Comparison of ENCODE assay signal across 13 cellular contexts in genomic region chr21:42705746-42706374, GRCh38. TPM values are rescaled to one million over a fixed set of nuclear protein-coding genes. Genes with fewer than 3 reads are reported as not detected.
DNase-seq lines count a peak whose midpoint lies in the region; TF ChIP-seq lines count a peak whose summit lies in the region.
"Had no signal": no experiment of that assay in that cellular context is flagged by ENCODE, and none has a peak within 500 bp of the region (broad histone marks: within the 10 kb centered on the region; RNA-seq: fewer than 3 reads in every experiment).

No MANE protein-coding gene starts in this region.

- no peak overlapping the region for H2BK20ac ChIP-seq in H9 (ENCODE audit: low read depth, low read length, poor library complexity, severe bottlenecking)

- H3K79me1 ChIP-seq in H9 (ENCODE audit: insufficient read depth, low read depth, low read length, poor library complexity, severe bottlenecking) = no peaks in the 10 kb centered on the region
- H3K79me1 ChIP-seq in mesendoderm (ENCODE audit: low read length) = no peaks in the 10 kb centered on the region

- H3K14ac ChIP-seq in H9 (ENCODE audit: insufficient read depth, low read length) = no peak overlapping the region

- BruUV-seq in Calu3 (replicated peaks; lab: Mats Ljungman, UMichigan) = no TSS peak

- no peak for TF ChIP-seq EP300 in sigmoid colon (IDR thresholded peaks at IDR 0.05)

- no peak overlapping the region for H3T11ph ChIP-seq in H9 (ENCODE audit: low read length)

- WGBS in H9 (ENCODE audit: extremely low coverage, insufficient read length, low lambda C conversion rate) = no CpG with 5 or more reads among the region's 14 CpGs
- WGBS in sigmoid colon, 2 donors = 79 to 89% methylated on average over 14 of the region's 14 CpGs
- WGBS in mesendoderm (ENCODE audit: extremely low coverage, insufficient coverage, low lambda C conversion rate) = no CpG with 5 or more reads among the region's 14 CpGs

- TF ChIP-seq CTCF in H9 (conservative IDR thresholded peaks at IDR 0.05) = peak; percentile 36
- TF ChIP-seq CTCF in VCaP (conservative IDR thresholded peaks at IDR 0.05) = peak; percentile 29; the same call in 1 of the 2 replicates
- peak in 1 of 4 experiments; percentile 15 for TF ChIP-seq CTCF in sigmoid colon (IDR thresholded peaks at IDR 0.05)
- no peak for TF ChIP-seq CTCF in Calu3 (IDR thresholded peaks at IDR 0.05; ENCODE audit: unreplicated experiment)

- H3K36me3 ChIP-seq in sigmoid colon = peaks cover 0 to 21% (median 0%) of the 10 kb centered on the region in 4 donors
- H3K36me3 ChIP-seq in mesendoderm (ENCODE audit: control insufficient read depth, insufficient read depth, low read length) = no peaks in the 10 kb centered on the region
- H3K36me3 ChIP-seq: BE2C had no signal

- H3K23ac ChIP-seq in H9 (ENCODE audit: insufficient read length, low read depth, low read length) (no peak overlapping the region), mesendoderm (ENCODE audit: low read length) (no peak overlapping the region)

- DNase-seq in H9 (no peak), mesenteric fat pad (ENCODE audit: low spot score) (peak; percentile 82), sigmoid colon (peak; percentile 76), Calu3 (no peak), mesendoderm (no peak), C1 segment of cervical spinal cord (lab: John Stamatoyannopoulos, UW) (no peak)
- DNase-seq: BE2C, GDM1, GM23248, NCI-H1436, NCI-H2081, NCI-H524 treated with DMSO at 0.1 percent for 48 hours had no signal

- H3K4me3 Mint-ChIP-seq in H9 (no peak overlapping the region), Calu3 (ENCODE audit: low read depth, unreplicated experiment) (no peak overlapping the region)

- intact Hi-C loops in sigmoid colon (cut with DNase I) (no loop called here), Calu3 (cut with micrococcal nuclease; ENCODE audit: unreplicated experiment) (no loop called here)

- H4K5ac ChIP-seq in H9 (ENCODE audit: insufficient read length, low read depth, low read length) = no peak overlapping the region
- no peak overlapping the region for H4K5ac ChIP-seq in mesendoderm (ENCODE audit: low read length)

- H4K20me1 ChIP-seq in H9 (ENCODE audit: control insufficient read depth, insufficient read depth, insufficient read length) = no peaks in the 10 kb centered on the region

- H3K79me2 ChIP-seq in H9 (ENCODE audit: insufficient read depth, low read length) (no peaks in the 10 kb centered on the region), mesendoderm (ENCODE audit: control insufficient read depth, insufficient read depth, low read length) (no peaks in the 10 kb centered on the region)

- H3K27ac ChIP-seq in H9 (ENCODE audit: insufficient read length, low read depth, low read length) (no peak overlapping the region), VCaP (no peak overlapping the region), sigmoid colon (peak overlapping the region in 3 of 4 donors; percentile 53 to 73 (median 70)), mesendoderm (ENCODE audit: low read depth, low read length) (no peak overlapping the region)
- H3K27ac ChIP-seq: GM23248 had no signal

- H3K23me2 ChIP-seq in H9 (ENCODE audit: insufficient read length, low read depth, low read length, poor library complexity, severe bottlenecking) = no peaks in the 10 kb centered on the region

- H3K27ac Mint-ChIP-seq in H9 (no peak overlapping the region; a peak in 1 of 7 replicates), Calu3 (ENCODE audit: unreplicated experiment) (no peak overlapping the region)

- H3K9me3 Mint-ChIP-seq in H9 (peaks cover 6 to 10% of the 10 kb centered on the region in 2 experiments), Calu3 (ENCODE audit: low read depth, unreplicated experiment) (peaks cover 5% of the 10 kb centered on the region)

- H3K4me3 ChIP-seq in sigmoid colon (no peak overlapping the region), mesendoderm (ENCODE audit: low read length) (no peak overlapping the region)
- H3K4me3 ChIP-seq: GM23248 had no signal

- H3K4ac ChIP-seq in H9 (ENCODE audit: low read depth, low read length) (no peak overlapping the region), mesendoderm (ENCODE audit: low read depth, low read length) (no peak overlapping the region)

- H4K91ac ChIP-seq in H9 (ENCODE audit: insufficient read length, low read depth, low read length) = no peak overlapping the region

- H3K9me3 ChIP-seq in H9 (ENCODE audit: control insufficient read depth, low read depth, low read length) = no peaks in the 10 kb centered on the region
- no peaks in the 10 kb centered on the region for H3K9me3 ChIP-seq in sigmoid colon
- H3K9me3 ChIP-seq: BE2C had no signal

- H3K4me1 ChIP-seq in H9 (ENCODE audit: insufficient read depth, low read length) (peaks cover 7% of the 10 kb centered on the region; the same call in 1 of the 2 replicates), sigmoid colon (peaks cover 0 to 12% (median 6%) of the 10 kb centered on the region in 4 donors), mesendoderm (ENCODE audit: control insufficient read depth, low read depth, low read length) (no peaks in the 10 kb centered on the region)
- H3K4me1 ChIP-seq: BE2C had no signal

- H2AK5ac ChIP-seq in H9 (ENCODE audit: insufficient read length, low read length) = no peak overlapping the region
- no peak overlapping the region for H2AK5ac ChIP-seq in mesendoderm (ENCODE audit: low read length)

- H3K36me3 Mint-ChIP-seq in H9 (ENCODE audit: insufficient read depth in 1 of 3, low read depth in 3 of 3) (peaks cover 24 to 48% (median 45%) of the 10 kb centered on the region in 3 experiments), Calu3 (ENCODE audit: insufficient read depth, unreplicated experiment) (no peaks in the 10 kb centered on the region)

- TF ChIP-seq POLR2A in sigmoid colon (IDR thresholded peaks at IDR 0.05) = no peak

- H3K56ac ChIP-seq in H9 (ENCODE audit: insufficient read length, low read depth, low read length) (no peak overlapping the region), mesendoderm (ENCODE audit: low read length) (no peak overlapping the region)

- peaks cover 37 to 41% of the 10 kb centered on the region in 2 experiments for H3K4me1 Mint-ChIP-seq in H9
- H3K4me1 Mint-ChIP-seq in Calu3 (ENCODE audit: low read depth, unreplicated experiment) = no peaks in the 10 kb centered on the region

- H3K4me2 ChIP-seq in H9 (ENCODE audit: insufficient read depth, insufficient read length, low read length) (no peak overlapping the region), mesendoderm (ENCODE audit: low read length) (no peak overlapping the region)

- H4K8ac ChIP-seq in H9 (replicated peaks; ENCODE audit: insufficient read length, low read depth, low read length) = no peak overlapping the region
- H4K8ac ChIP-seq in mesendoderm (ENCODE audit: low read depth, low read length) = no peak overlapping the region

- H2BK120ac ChIP-seq in H9 (ENCODE audit: low read depth, low read length, poor library complexity, severe bottlenecking) = no peak overlapping the region
- no peak overlapping the region for H2BK120ac ChIP-seq in mesendoderm (ENCODE audit: low read depth, low read length)

- H3K27me3 ChIP-seq in H9 (ENCODE audit: insufficient read depth, low read length) = no peaks in the 10 kb centered on the region
- no peaks in the 10 kb centered on the region for H3K27me3 ChIP-seq in sigmoid colon
- H3K27me3 ChIP-seq in mesendoderm (ENCODE audit: insufficient read depth, low read length, poor library complexity) = no peaks in the 10 kb centered on the region
- H3K27me3 ChIP-seq: BE2C had no signal

- CTCF ChIA-PET in Calu3 (lab: Charles Lee) = no interaction called here

- H3K27me3 Mint-ChIP-seq in H9 (ENCODE audit: low read depth) (no peaks in the 10 kb centered on the region), Calu3 (ENCODE audit: unreplicated experiment) (no peaks in the 10 kb centered on the region)

- H2BK5ac ChIP-seq in H9 (ENCODE audit: insufficient read length, low read length) (no peak overlapping the region), mesendoderm (ENCODE audit: low read length) (no peak overlapping the region)

- H2BK15ac ChIP-seq in H9 (ENCODE audit: low read depth, low read length) (no peak overlapping the region), mesendoderm (replicated peaks; ENCODE audit: low read depth) (no peak overlapping the region)

- no peak overlapping the region for H2AFZ ChIP-seq in H9 (ENCODE audit: low read length)
- H2AFZ ChIP-seq: GM23248 had no signal

- H3K18ac ChIP-seq in H9 (ENCODE audit: insufficient read length, low read depth, low read length) = no peak overlapping the region
- H3K18ac ChIP-seq in mesendoderm (ENCODE audit: low read length) = no peak overlapping the region

- H2BK12ac ChIP-seq in H9 (ENCODE audit: insufficient read length, low read depth, low read length) = no peak overlapping the region

- H3K9ac ChIP-seq in H9 (ENCODE audit: extremely low read depth, insufficient read length, low read length) = no peak overlapping the region
- H3K9ac ChIP-seq in mesendoderm (ENCODE audit: low read length) = no peak overlapping the region
- H3K9ac ChIP-seq: GM23248 had no signal

RNA-seq across cellular contexts. Expression of gene PDE9A, which starts 52.4 kb away (rescaled TPM):
- 28.2 and 31.9 TPM in 2 replicates for total RNA-seq in H9 (2021)
- total RNA-seq in mesenteric fat pad = 7.9 TPM
- 100 to 1,000 TPM in 1 of 4 donors, 10 to 100 TPM in 3; 71.6 to 102 (median 83.2) TPM for total RNA-seq in sigmoid colon
- polyA plus RNA-seq in sigmoid colon = 100 to 1,000 TPM; 103 to 433 (median 184) TPM
- total RNA-seq in Calu3 (2022) = 10.9 and 14.3 TPM in 2 replicates
- polyA plus RNA-seq in mesendoderm (2013, experiment 1 of 2) = 36.9 TPM
- polyA plus RNA-seq in mesendoderm (2013, experiment 2 of 2) = 38.7 TPM
- total RNA-seq: GM23248 had no signal
- polyA plus RNA-seq: GM23248 had no signal

Comparison
In these comparisons a context has a peak if more than half of its experiments do, and no peak if none do; other contexts are left out.
1. DNase-seq: peak in mesenteric fat pad (single experiment) and sigmoid colon (single experiment); none in H9 (single experiment), Calu3 (single experiment), mesendoderm (single experiment) and C1 segment of cervical spinal cord (0 of 14).
2. H3K27ac ChIP-seq: peak in sigmoid colon (3 of 4); none in H9 (single experiment), VCaP (single experiment) and mesendoderm (single experiment).